Comparison of ENCODE assay signal across 8 cellular contexts in the genomic region with DNA sequence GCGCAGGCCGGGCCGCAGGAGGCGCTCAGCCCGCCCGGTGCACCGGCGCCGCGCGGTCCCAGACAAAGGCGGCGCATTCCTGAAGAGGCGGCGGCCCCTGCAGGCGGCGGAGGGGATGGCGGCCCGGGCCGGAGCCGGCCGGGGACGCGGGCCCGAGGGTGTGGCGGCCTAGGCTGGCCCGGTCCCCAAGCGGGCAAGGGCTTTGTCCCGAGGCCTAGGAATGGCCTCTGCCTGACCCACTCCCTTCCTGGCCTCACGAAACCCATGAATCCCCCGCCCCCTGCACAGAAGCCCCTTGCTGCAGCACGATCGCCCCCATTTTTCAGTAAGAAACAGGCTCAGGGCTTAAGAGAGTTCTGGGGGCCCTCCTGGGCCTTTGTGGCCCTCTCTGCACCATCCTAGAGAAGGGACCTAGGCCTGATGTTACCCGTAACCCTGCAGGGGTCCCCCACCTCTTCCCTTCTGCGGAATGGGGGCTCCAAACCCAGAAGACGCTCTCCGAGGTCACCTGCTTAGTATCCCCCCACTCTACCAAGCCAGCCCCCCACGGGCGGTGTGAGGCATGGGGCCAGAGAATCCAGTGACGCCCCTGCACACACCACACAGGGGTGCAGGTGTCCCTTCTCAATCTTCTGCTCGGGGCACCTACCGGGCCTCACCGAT. TPM values are rescaled to one million over a fixed set of nuclear protein-coding genes. Genes with fewer than 3 reads are reported as not detected.
DNase-seq lines count a peak whose midpoint lies in the region; ATAC-seq and TF ChIP-seq lines count a peak whose summit lies in the region.

No MANE protein-coding gene starts in this region.

- H3K79me2 ChIP-seq in neural progenitor cell (ENCODE audit: low read depth) = peaks cover 10% of the 10 kb centered on the region

- H3K4me3 ChIP-seq in NT2/D1 (ENCODE audit: insufficient read length, low read depth) = peak overlapping the region; percentile 24
- no peak overlapping the region for H3K4me3 ChIP-seq in fibroblast of pulmonary artery (replicated peaks; ENCODE audit: low read depth, low read length)
- peak overlapping the region; percentile 56 for H3K4me3 ChIP-seq in neural progenitor cell
- no peak overlapping the region for H3K4me3 ChIP-seq in upper lobe of right lung

- H3K27ac Mint-ChIP-seq in activated T-cell treated with anti-CD3 and anti-CD28 coated beads, Interleukin-2, amount 50 U/mL, for 72 hours = no peak overlapping the region
- H3K27ac Mint-ChIP-seq in neural progenitor cell = peak overlapping the region; percentile 93

- no peaks in the 10 kb centered on the region for H3K27me3 Mint-ChIP-seq in activated T-cell treated with anti-CD3 and anti-CD28 coated beads, Interleukin-2, amount 50 U/mL, for 72 hours (ENCODE audit: low read depth)
- H3K27me3 Mint-ChIP-seq in neural progenitor cell (ENCODE audit: insufficient read depth, low read depth) = peaks cover 13% of the 10 kb centered on the region

- H3K4me1 ChIP-seq in NT2/D1 (ENCODE audit: insufficient read depth, insufficient read length) (peaks cover 9% of the 10 kb centered on the region), neural progenitor cell (peaks cover 10% of the 10 kb centered on the region), upper lobe of right lung (peaks cover 5% of the 10 kb centered on the region)

- peak overlapping the region; percentile 92 for H3K4me2 ChIP-seq in neural progenitor cell

- peak; percentile 43 for DNase-seq in Ammon's horn (ENCODE audit: low spot score)
- peak; percentile 27 for DNase-seq in NT2/D1 (ENCODE audit: low read depth, low spot score)
- peak; percentile 67 to 76 for DNase-seq in activated T-cell treated with anti-CD3 and anti-CD28 coated beads, Interleukin-2, amount 50 U/mL, for 72 hours
- peak; percentile 35 for DNase-seq in fibroblast of pulmonary artery (ENCODE audit: low read depth)
- DNase-seq in neural progenitor cell (ENCODE audit: low spot score) = peak; percentile 93
- peak; percentile 85 for DNase-seq in upper lobe of right lung

- peaks cover 34% of the 10 kb centered on the region for H4K20me1 ChIP-seq in neural progenitor cell (ENCODE audit: low read depth)

- H3K27ac ChIP-seq in neural progenitor cell (peak overlapping the region; percentile 58), upper lobe of right lung (no peak overlapping the region)

- H3K4me1 Mint-ChIP-seq in activated T-cell treated with anti-CD3 and anti-CD28 coated beads, Interleukin-2, amount 50 U/mL, for 72 hours (ENCODE audit: low read depth) = no peaks in the 10 kb centered on the region
- H3K4me1 Mint-ChIP-seq in neural progenitor cell = peaks cover 26% of the 10 kb centered on the region

- H3K36me3 ChIP-seq in NT2/D1 (ENCODE audit: insufficient read depth, insufficient read length, low read length) (no peaks in the 10 kb centered on the region), neural progenitor cell (no peaks in the 10 kb centered on the region), upper lobe of right lung (no peaks in the 10 kb centered on the region)

- intact Hi-C loops in upper lobe of right lung (cut with DNase I) = no loop called here

- no peaks in the 10 kb centered on the region for H3K36me3 Mint-ChIP-seq in activated T-cell treated with anti-CD3 and anti-CD28 coated beads, Interleukin-2, amount 50 U/mL, for 72 hours (ENCODE audit: insufficient read depth in 2 of 2)
- H3K36me3 Mint-ChIP-seq in neural progenitor cell = no peaks in the 10 kb centered on the region

- H3K9me3 Mint-ChIP-seq in activated T-cell treated with anti-CD3 and anti-CD28 coated beads, Interleukin-2, amount 50 U/mL, for 72 hours = no peaks in the 10 kb centered on the region
- no peaks in the 10 kb centered on the region for H3K9me3 Mint-ChIP-seq in neural progenitor cell

- H2AFZ ChIP-seq in neural progenitor cell (replicated peaks) = peak overlapping the region; percentile 90

- H3K4me3 Mint-ChIP-seq in activated T-cell treated with anti-CD3 and anti-CD28 coated beads, Interleukin-2, amount 50 U/mL, for 72 hours = peak overlapping the region; percentile 77 to 78
- H3K4me3 Mint-ChIP-seq in neural progenitor cell = peak overlapping the region; percentile 87

- H3K9ac ChIP-seq in NT2/D1 (ENCODE audit: insufficient read length, low read depth) (peak overlapping the region; percentile 74), neural progenitor cell (peak overlapping the region; percentile 62)

- peaks cover 17% of the 10 kb centered on the region for H3F3A ChIP-seq in neural progenitor cell (ENCODE audit: low read depth)

- ATAC-seq in GM19372 (IDR thresholded peaks at IDR 0.05; ENCODE audit: low read depth, unreplicated experiment) (peak; percentile 62), upper lobe of right lung (peak; percentile 83), GM18907 (IDR thresholded peaks at IDR 0.05; ENCODE audit: unreplicated experiment) (no peak)
- peak; percentile 87 to 89 for ATAC-seq in activated T-cell treated with anti-CD3 and anti-CD28 coated beads, Interleukin-2, amount 50 U/mL, for 72 hours (replicated peaks in 1 of 2)

- TF ChIP-seq CTCF in fibroblast of pulmonary artery (IDR thresholded peaks at IDR 0.05; ENCODE audit: low read length, missing control alignments) (peak; percentile 18), neural progenitor cell (IDR thresholded peaks at IDR 0.05) (peak; percentile 66), upper lobe of right lung (IDR thresholded peaks at IDR 0.05) (peak; percentile 60)

- no peaks in the 10 kb centered on the region for H3K9me3 ChIP-seq in NT2/D1 (ENCODE audit: insufficient read depth, low read length)
- H3K9me3 ChIP-seq in neural progenitor cell (ENCODE audit: low read depth) = no peaks in the 10 kb centered on the region
- no peaks in the 10 kb centered on the region for H3K9me3 ChIP-seq in upper lobe of right lung

- no peaks in the 10 kb centered on the region for H3K27me3 ChIP-seq in NT2/D1 (ENCODE audit: insufficient read depth, insufficient read length)
- H3K27me3 ChIP-seq in neural progenitor cell = no peaks in the 10 kb centered on the region
- H3K27me3 ChIP-seq in upper lobe of right lung = no peaks in the 10 kb centered on the region

RNA-seq across cellular contexts. Expression of a gene that starts 0.4 kb away (rescaled TPM):
- 1 to 10 TPM; 1.4 to 1.5 TPM for total RNA-seq in activated T-cell treated with anti-CD3 and anti-CD28 coated beads, Interleukin-2, amount 50 U/mL, for 72 hours
- total RNA-seq in neural progenitor cell (ENCODE audit: low replicate concordance) (6.3 and 20.9 TPM in 2 replicates), upper lobe of right lung (9.8 TPM)

RNA-seq across cellular contexts. Expression of a gene that starts 51.4 kb away (rescaled TPM):
- total RNA-seq in activated T-cell treated with anti-CD3 and anti-CD28 coated beads, Interleukin-2, amount 50 U/mL, for 72 hours = 10 to 100 TPM; 23.3 to 31.8 TPM
- 22.3 and 59.2 TPM in 2 replicates for total RNA-seq in neural progenitor cell (ENCODE audit: low replicate concordance)
- 35.8 TPM for total RNA-seq in upper lobe of right lung

Comparison
In these comparisons a context has a peak if more than half of its experiments do, and no peak if none do; other contexts are left out.
1. DNase-seq: peak in every context shown above with its lines; median percentile 93 in neural progenitor cell; 85 in upper lobe of right lung; 72 in activated T-cell treated with anti-CD3 and anti-CD28 coated beads, Interleukin-2, amount 50 U/mL, for 72 hours; 43 in Ammon's horn; 35 in fibroblast of pulmonary artery; 27 in NT2/D1.
2. H3K4me3 ChIP-seq: peak in NT2/D1 (single experiment) and neural progenitor cell (single experiment); none in fibroblast of pulmonary artery (single experiment) and upper lobe of right lung (single experiment).
3. Peak in every context shown above with its lines, with median percentiles within 50 percentile points of each other: CTCF ChIP-seq.